In genomic region chr5:157267025-157267424, GRCh38 we compare ENCODE assay signal across 8 cellular contexts. TPM values are rescaled to one million over a fixed set of nuclear protein-coding genes. Genes with fewer than 3 reads are reported as not detected.
DNase-seq lines count a peak whose midpoint lies in the region; ATAC-seq and TF ChIP-seq lines count a peak whose summit lies in the region.

No MANE protein-coding gene starts in this region.

- TF ChIP-seq EP300 in gastroesophageal sphincter (IDR thresholded peaks at IDR 0.05) = no peak

- H3K4me3 Mint-ChIP-seq in CD14-positive monocyte (peak overlapping the region; percentile 83 to 87), naive B cell (peak overlapping the region; percentile 91 to 97 (median 95))

- no peaks in the 10 kb centered on the region for H3K36me3 ChIP-seq in gastroesophageal sphincter

- TF ChIP-seq CTCF in CD14-positive monocyte (IDR thresholded peaks at IDR 0.05) (no peak), dorsolateral prefrontal cortex (IDR thresholded peaks at IDR 0.05 in 54 of 56, conservative IDR thresholded peaks at IDR 0.05 in 2 of 56; ENCODE audit: low read depth in 1 of 56, partially characterized antibody in 56 of 56) (no peak), gastroesophageal sphincter (IDR thresholded peaks at IDR 0.05) (no peak)

- H3K27ac ChIP-seq in dorsolateral prefrontal cortex (peak overlapping the region in 54 of 59 donors; percentile 23 to 90 (median 78)), gastroesophageal sphincter (no peak overlapping the region)

- intact Hi-C loops in CD14-positive monocyte (cut with micrococcal nuclease) (no loop called here), dorsolateral prefrontal cortex (cut with DNase I) (loop anchor here (10.0 kb wide), 1 partner anchor 122 kb away; the partner anchor contains the start of gene MED7 (in 2 of the 2))

- peaks cover 0 to 2% (median 0%) of the 10 kb centered on the region in 7 donors for H3K9me3 Mint-ChIP-seq in CD14-positive monocyte
- H3K9me3 Mint-ChIP-seq in naive B cell = peaks cover 0 to 5% (median 0%) of the 10 kb centered on the region in 7 donors

- H3K27me3 ChIP-seq in dorsolateral prefrontal cortex (no peaks in the 10 kb centered on the region), gastroesophageal sphincter (no peaks in the 10 kb centered on the region)

- no peak for TF ChIP-seq POLR2A in gastroesophageal sphincter (IDR thresholded peaks at IDR 0.05)

- H3K27me3 Mint-ChIP-seq in CD14-positive monocyte (ENCODE audit: low read depth in 3 of 3) (peaks cover 5 to 15% (median 7%) of the 10 kb centered on the region in 3 donors), naive B cell (no peaks in the 10 kb centered on the region)

- H3K36me3 Mint-ChIP-seq in CD14-positive monocyte (peaks cover 10 to 19% of the 10 kb centered on the region in 2 donors), naive B cell (peaks cover 7 to 10% of the 10 kb centered on the region in 2 donors)

- WGBS in gastroesophageal sphincter (ENCODE audit: low coverage in 1 of 2), 2 donors = 80% methylated on average over 1 of the region's 3 CpGs; no CpG with 5 or more reads in 1 of the 2 donors

- H3K27ac Mint-ChIP-seq in CD14-positive monocyte (peak overlapping the region in 2 of 7 donors; percentile 39 to 66), naive B cell (peak overlapping the region; percentile 98 to 99 (median 99))

- ATAC-seq in naive B cell (ENCODE audit: low read depth in 2 of 2) (no peak), gastroesophageal sphincter (no peak), esophagus mucosa (no peak), GM18498 (IDR thresholded peaks at IDR 0.05; ENCODE audit: unreplicated experiment) (no peak)

- H3K4me1 ChIP-seq in gastroesophageal sphincter = peaks cover 0 to 21% (median 3%) of the 10 kb centered on the region in 3 donors

- H3K4me1 Mint-ChIP-seq in CD14-positive monocyte (peaks cover 70% of the 10 kb centered on the region), naive B cell (peaks cover 66 to 84% (median 79%) of the 10 kb centered on the region in 3 donors)

- H3K4me3 ChIP-seq in Jurkat, Clone E6-1 (ENCODE audit: low read length) = peak overlapping the region; percentile 63
- H3K4me3 ChIP-seq in dorsolateral prefrontal cortex (peak overlapping the region; percentile 62 to 97 (median 83)), gastroesophageal sphincter (peak overlapping the region in 1 of 2 donors; percentile 85)

- DNase-seq in CD14-positive monocyte (ENCODE audit: low spot score) (no peak), dorsolateral prefrontal cortex (no peak), naive B cell (no peak), cerebellar nuclear complex (lab: John Stamatoyannopoulos, UW) (no peak)
- no peak for DNase-seq in Jurkat, Clone E6-1 (ENCODE audit: low read depth, low spot score)

- no peaks in the 10 kb centered on the region for H3K9me3 ChIP-seq in gastroesophageal sphincter

RNA-seq across cellular contexts. Expression of gene CYFIP2, which starts 1.1 kb away (rescaled TPM):
- 10 to 100 TPM; 33.6 to 45.6 TPM for polyA plus RNA-seq in CD14-positive monocyte
- 142 TPM for polyA plus RNA-seq in Jurkat, Clone E6-1 (2012; ENCODE audit: insufficient read depth, insufficient read length)
- 100 to 1,000 TPM; 150 to 487 (median 373) TPM for total RNA-seq in dorsolateral prefrontal cortex
- 100 to 1,000 TPM; 306 to 461 (median 348) TPM for polyA plus RNA-seq in naive B cell (ENCODE audit: low read depth in 6 of 6)
- total RNA-seq in gastroesophageal sphincter = 10 to 100 TPM; 13.7 to 50.6 (median 23.1) TPM
- 2.1 TPM for total RNA-seq in esophagus mucosa

Comparison
In these comparisons a context has a peak if more than half of its experiments do, and no peak if none do; other contexts are left out.
1. H3K27ac ChIP-seq: peak in dorsolateral prefrontal cortex (54 of 59); none in gastroesophageal sphincter (0 of 4).
2. intact Hi-C loops: an anchor here in dorsolateral prefrontal cortex (10.0 kb wide); none called in CD14-positive monocyte.